ENCODE assay signal across 3 cellular contexts in genomic region chr17:57138030-57138911, GRCh38.
A peak's percentile ranks its signal among the peaks of the same experiment; 100 is the strongest.
TF ChIP-seq lines count a peak whose summit lies in the region.

No MANE protein-coding gene starts in this region.

TF ChIP-seq in SK-N-SH treated with all-trans-retinoic acid at 6 μM for 48 hours, 23 proteins besides CTCF, POLR2A, EP300 and RAD21 (continues in another document):
- TF ChIP-seq, protein P1, sequence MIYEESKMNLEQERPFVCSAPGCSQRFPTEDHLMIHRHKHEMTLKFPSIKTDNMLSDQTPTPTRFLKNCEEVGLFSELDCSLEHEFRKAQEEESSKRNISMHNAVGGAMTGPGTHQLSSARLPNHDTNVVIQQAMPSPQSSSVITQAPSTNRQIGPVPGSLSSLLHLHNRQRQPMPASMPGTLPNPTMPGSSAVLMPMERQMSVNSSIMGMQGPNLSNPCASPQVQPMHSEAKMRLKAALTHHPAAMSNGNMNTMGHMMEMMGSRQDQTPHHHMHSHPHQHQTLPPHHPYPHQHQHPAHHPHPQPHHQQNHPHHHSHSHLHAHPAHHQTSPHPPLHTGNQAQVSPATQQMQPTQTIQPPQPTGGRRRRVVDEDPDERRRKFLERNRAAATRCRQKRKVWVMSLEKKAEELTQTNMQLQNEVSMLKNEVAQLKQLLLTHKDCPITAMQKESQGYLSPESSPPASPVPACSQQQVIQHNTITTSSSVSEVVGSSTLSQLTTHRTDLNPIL (CRISPR knock-in tag; IDR thresholded peaks at IDR 0.05; ENCODE audit: low read depth), result no peak
- no peak for TF ChIP-seq ZFP30 (CRISPR knock-in tag; IDR thresholded peaks at IDR 0.05)
- TF ChIP-seq ARNTL (CRISPR knock-in tag; IDR thresholded peaks at IDR 0.05; ENCODE audit: borderline replicate concordance, low read depth), result no peak
- TF ChIP-seq, protein P2, sequence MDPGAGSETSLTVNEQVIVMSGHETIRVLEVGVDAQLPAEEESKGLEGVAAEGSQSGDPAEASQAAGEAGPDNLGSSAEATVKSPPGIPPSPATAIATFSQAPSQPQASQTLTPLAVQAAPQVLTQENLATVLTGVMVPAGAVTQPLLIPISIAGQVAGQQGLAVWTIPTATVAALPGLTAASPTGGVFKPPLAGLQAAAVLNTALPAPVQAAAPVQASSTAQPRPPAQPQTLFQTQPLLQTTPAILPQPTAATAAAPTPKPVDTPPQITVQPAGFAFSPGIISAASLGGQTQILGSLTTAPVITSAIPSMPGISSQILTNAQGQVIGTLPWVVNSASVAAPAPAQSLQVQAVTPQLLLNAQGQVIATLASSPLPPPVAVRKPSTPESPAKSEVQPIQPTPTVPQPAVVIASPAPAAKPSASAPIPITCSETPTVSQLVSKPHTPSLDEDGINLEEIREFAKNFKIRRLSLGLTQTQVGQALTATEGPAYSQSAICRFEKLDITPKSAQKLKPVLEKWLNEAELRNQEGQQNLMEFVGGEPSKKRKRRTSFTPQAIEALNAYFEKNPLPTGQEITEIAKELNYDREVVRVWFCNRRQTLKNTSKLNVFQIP (CRISPR knock-in tag; IDR thresholded peaks at IDR 0.05; ENCODE audit: borderline replicate concordance, low read depth), result no peak
- TF ChIP-seq ISL1 (CRISPR knock-in tag; IDR thresholded peaks at IDR 0.05), result no peak
- TF ChIP-seq OSR1 (CRISPR knock-in tag; IDR thresholded peaks at IDR 0.05), result no peak
- no peak for TF ChIP-seq PPARA (CRISPR knock-in tag; IDR thresholded peaks at IDR 0.05; ENCODE audit: borderline replicate concordance)
- TF ChIP-seq RARB (CRISPR knock-in tag; IDR thresholded peaks at IDR 0.05), result no peak
- no peak for TF ChIP-seq PATZ1 (CRISPR knock-in tag; IDR thresholded peaks at IDR 0.05; ENCODE audit: borderline replicate concordance)
- TF ChIP-seq CSDC2 (CRISPR knock-in tag; IDR thresholded peaks at IDR 0.05), result no peak
- no peak for TF ChIP-seq SNAI2 (CRISPR knock-in tag; IDR thresholded peaks at IDR 0.05)
- no peak for TF ChIP-seq ESRRG (CRISPR knock-in tag; IDR thresholded peaks at IDR 0.05)
- TF ChIP-seq TCF4 (CRISPR knock-in tag; IDR thresholded peaks at IDR 0.05; ENCODE audit: borderline replicate concordance), result no peak

TF ChIP-seq in SK-N-SH, 30 proteins besides CTCF, POLR2A, EP300 and RAD21:
- no peak for TF ChIP-seq TAF1 (IDR thresholded peaks at IDR 0.05; ENCODE audit: borderline replicate concordance, low read depth, low read length)
- no peak for TF ChIP-seq EZH2phosphoT487 (IDR thresholded peaks at IDR 0.05; ENCODE audit: borderline replicate concordance, low read depth)
- no peak for TF ChIP-seq SMC3 (IDR thresholded peaks at IDR 0.05; ENCODE audit: low read depth, low read length)
- TF ChIP-seq PBX3 (IDR thresholded peaks at IDR 0.05), result no peak
- TF ChIP-seq RXRA (IDR thresholded peaks at IDR 0.05; ENCODE audit: borderline replicate concordance, low read depth), result no peak
- TF ChIP-seq FOSL2 (IDR thresholded peaks at IDR 0.05; ENCODE audit: borderline replicate concordance, low read depth), result no peak
- TF ChIP-seq RFX5 (IDR thresholded peaks at IDR 0.05; ENCODE audit: low read length), result no peak
- TF ChIP-seq, protein P3, sequence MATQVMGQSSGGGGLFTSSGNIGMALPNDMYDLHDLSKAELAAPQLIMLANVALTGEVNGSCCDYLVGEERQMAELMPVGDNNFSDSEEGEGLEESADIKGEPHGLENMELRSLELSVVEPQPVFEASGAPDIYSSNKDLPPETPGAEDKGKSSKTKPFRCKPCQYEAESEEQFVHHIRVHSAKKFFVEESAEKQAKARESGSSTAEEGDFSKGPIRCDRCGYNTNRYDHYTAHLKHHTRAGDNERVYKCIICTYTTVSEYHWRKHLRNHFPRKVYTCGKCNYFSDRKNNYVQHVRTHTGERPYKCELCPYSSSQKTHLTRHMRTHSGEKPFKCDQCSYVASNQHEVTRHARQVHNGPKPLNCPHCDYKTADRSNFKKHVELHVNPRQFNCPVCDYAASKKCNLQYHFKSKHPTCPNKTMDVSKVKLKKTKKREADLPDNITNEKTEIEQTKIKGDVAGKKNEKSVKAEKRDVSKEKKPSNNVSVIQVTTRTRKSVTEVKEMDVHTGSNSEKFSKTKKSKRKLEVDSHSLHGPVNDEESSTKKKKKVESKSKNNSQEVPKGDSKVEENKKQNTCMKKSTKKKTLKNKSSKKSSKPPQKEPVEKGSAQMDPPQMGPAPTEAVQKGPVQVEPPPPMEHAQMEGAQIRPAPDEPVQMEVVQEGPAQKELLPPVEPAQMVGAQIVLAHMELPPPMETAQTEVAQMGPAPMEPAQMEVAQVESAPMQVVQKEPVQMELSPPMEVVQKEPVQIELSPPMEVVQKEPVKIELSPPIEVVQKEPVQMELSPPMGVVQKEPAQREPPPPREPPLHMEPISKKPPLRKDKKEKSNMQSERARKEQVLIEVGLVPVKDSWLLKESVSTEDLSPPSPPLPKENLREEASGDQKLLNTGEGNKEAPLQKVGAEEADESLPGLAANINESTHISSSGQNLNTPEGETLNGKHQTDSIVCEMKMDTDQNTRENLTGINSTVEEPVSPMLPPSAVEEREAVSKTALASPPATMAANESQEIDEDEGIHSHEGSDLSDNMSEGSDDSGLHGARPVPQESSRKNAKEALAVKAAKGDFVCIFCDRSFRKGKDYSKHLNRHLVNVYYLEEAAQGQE (IDR thresholded peaks at IDR 0.05; ENCODE audit: low read depth, low read length), result no peak
- no peak for TF ChIP-seq MXI1 (IDR thresholded peaks at IDR 0.05; ENCODE audit: low read depth, low read length)
- no peak for TF ChIP-seq CHD2 (IDR thresholded peaks at IDR 0.05; ENCODE audit: low read length, partially characterized antibody)
- no peak for TF ChIP-seq POLR2AphosphoS5 (IDR thresholded peaks at IDR 0.05; ENCODE audit: low read depth, low read length)
- no peak for TF ChIP-seq USF1 (IDR thresholded peaks at IDR 0.05; ENCODE audit: borderline replicate concordance, low read depth)
- no peak for TF ChIP-seq TEAD4 (IDR thresholded peaks at IDR 0.05; ENCODE audit: borderline replicate concordance, insufficient read depth)
- TF ChIP-seq NFIC (IDR thresholded peaks at IDR 0.05; ENCODE audit: borderline replicate concordance), result no peak
- no peak for TF ChIP-seq USF2 (IDR thresholded peaks at IDR 0.05; ENCODE audit: borderline replicate concordance, low read depth, low read length)
- no peak for TF ChIP-seq SIN3A (IDR thresholded peaks at IDR 0.05; ENCODE audit: borderline replicate concordance, low read depth, low read length)
TF ChIP-seq in SK-N-SH: peak in this region for 0.

TF ChIP-seq in HepG2, 621 proteins besides CTCF, POLR2A, EP300 and RAD21:
- TF ChIP-seq, protein P4, sequence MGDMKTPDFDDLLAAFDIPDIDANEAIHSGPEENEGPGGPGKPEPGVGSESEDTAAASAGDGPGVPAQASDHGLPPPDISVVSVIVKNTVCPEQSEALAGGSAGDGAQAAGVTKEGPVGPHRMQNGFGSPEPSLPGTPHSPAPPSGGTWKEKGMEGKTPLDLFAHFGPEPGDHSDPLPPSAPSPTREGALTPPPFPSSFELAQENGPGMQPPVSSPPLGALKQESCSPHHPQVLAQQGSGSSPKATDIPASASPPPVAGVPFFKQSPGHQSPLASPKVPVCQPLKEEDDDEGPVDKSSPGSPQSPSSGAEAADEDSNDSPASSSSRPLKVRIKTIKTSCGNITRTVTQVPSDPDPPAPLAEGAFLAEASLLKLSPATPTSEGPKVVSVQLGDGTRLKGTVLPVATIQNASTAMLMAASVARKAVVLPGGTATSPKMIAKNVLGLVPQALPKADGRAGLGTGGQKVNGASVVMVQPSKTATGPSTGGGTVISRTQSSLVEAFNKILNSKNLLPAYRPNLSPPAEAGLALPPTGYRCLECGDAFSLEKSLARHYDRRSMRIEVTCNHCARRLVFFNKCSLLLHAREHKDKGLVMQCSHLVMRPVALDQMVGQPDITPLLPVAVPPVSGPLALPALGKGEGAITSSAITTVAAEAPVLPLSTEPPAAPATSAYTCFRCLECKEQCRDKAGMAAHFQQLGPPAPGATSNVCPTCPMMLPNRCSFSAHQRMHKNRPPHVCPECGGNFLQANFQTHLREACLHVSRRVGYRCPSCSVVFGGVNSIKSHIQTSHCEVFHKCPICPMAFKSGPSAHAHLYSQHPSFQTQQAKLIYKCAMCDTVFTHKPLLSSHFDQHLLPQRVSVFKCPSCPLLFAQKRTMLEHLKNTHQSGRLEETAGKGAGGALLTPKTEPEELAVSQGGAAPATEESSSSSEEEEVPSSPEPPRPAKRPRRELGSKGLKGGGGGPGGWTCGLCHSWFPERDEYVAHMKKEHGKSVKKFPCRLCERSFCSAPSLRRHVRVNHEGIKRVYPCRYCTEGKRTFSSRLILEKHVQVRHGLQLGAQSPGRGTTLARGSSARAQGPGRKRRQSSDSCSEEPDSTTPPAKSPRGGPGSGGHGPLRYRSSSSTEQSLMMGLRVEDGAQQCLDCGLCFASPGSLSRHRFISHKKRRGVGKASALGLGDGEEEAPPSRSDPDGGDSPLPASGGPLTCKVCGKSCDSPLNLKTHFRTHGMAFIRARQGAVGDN (CRISPR knock-in tag; IDR thresholded peaks at IDR 0.05), result no peak
- TF ChIP-seq GRHL1 (CRISPR knock-in tag; conservative IDR thresholded peaks at IDR 0.05) (no peak), HCFC1 (IDR thresholded peaks at IDR 0.05; ENCODE audit: low read depth, low read length) (peak; percentile 10; the same call in 1 of the 2 replicates), ZBTB7A (CRISPR knock-in tag; IDR thresholded peaks at IDR 0.05) (no peak), CHD4 (IDR thresholded peaks at IDR 0.05; ENCODE audit: borderline replicate concordance, low read length) (no peak)
- TF ChIP-seq, protein P5, sequence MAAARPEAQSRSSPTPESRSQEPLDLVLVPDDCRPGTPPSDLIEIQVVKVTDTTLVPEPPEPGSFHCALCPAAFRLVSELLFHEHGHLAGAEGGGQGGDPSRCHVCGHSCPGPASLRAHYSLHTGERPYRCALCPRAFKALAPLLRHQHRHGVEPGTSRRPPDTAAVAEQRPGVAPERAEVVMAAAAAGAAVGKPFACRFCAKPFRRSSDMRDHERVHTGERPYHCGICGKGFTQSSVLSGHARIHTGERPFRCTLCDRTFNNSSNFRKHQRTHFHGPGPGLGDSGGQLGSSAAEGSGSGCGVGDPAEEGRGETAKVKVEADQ (CRISPR knock-in tag; IDR thresholded peaks at IDR 0.05; ENCODE audit: borderline replicate concordance), result no peak
- TF ChIP-seq, protein P6, sequence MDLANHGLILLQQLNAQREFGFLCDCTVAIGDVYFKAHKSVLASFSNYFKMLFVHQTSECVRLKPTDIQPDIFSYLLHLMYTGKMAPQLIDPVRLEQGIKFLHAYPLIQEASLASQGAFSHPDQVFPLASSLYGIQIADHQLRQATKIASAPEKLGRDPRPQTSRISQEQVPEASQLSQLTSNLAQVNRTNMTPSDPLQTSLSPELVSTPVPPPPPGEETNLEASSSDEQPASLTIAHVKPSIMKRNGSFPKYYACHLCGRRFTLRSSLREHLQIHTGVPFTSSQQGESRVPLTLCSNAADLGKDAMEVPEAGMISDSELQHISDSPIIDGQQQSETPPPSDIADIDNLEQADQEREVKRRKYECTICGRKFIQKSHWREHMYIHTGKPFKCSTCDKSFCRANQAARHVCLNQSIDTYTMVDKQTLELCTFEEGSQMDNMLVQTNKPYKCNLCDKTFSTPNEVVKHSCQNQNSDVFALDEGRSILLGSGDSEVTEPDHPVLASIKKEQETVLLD (CRISPR knock-in tag; IDR thresholded peaks at IDR 0.05; ENCODE audit: low read depth), result no peak
